In genomic region chr11:3855808-3856491, GRCh38 we compare ENCODE assay signal across 8 cellular contexts. TPM values are rescaled to one million over a fixed set of nuclear protein-coding genes. Genes with fewer than 3 reads are reported as not detected.
DNase-seq lines count a peak whose midpoint lies in the region; ATAC-seq and TF ChIP-seq lines count a peak whose summit lies in the region.

No MANE protein-coding gene starts in this region.

- peaks cover 0 to 26% of the 10 kb centered on the region in 2 donors for H3K4me1 ChIP-seq in breast epithelium

- no peaks in the 10 kb centered on the region for H3K27me3 ChIP-seq in breast epithelium

- H3K27ac Mint-ChIP-seq in immature natural killer cell: peak overlapping the region; percentile 88 to 100 (median 96)

- in situ Hi-C loops in SK-MEL-5 (cut with HindIII; ENCODE audit: low pct_unique_long_range_greater_than_20kb, low sequenced_read_pairs): loop anchor here (25.0 kb wide), 1 partner anchor 206 kb away; no protein-coding TSS in a partner anchor

- no peaks in the 10 kb centered on the region for H3K9me3 Mint-ChIP-seq in immature natural killer cell

- H3K4me3 ChIP-seq in AG09309 (ENCODE audit: control insufficient read depth, low read depth, low read length): peak overlapping the region; percentile 57
- peak overlapping the region; percentile 72 to 85 (median 82) for H3K4me3 ChIP-seq in breast epithelium

- H3K27ac ChIP-seq in breast epithelium: peak overlapping the region; percentile 92 to 97

- ATAC-seq in GM18907 (IDR thresholded peaks at IDR 0.05; ENCODE audit: unreplicated experiment): peak; percentile 29
- peak; percentile 22 for ATAC-seq in HG03159 (IDR thresholded peaks at IDR 0.05; ENCODE audit: unreplicated experiment)
- ATAC-seq in GM18870 (IDR thresholded peaks at IDR 0.05; ENCODE audit: unreplicated experiment): no peak

- H3K4me1 Mint-ChIP-seq in immature natural killer cell: peaks cover 75% of the 10 kb centered on the region in 2 donors

- no peaks in the 10 kb centered on the region for H3K36me3 Mint-ChIP-seq in immature natural killer cell

- TF ChIP-seq POLR2A in breast epithelium (IDR thresholded peaks at IDR 0.05): no peak

- TF ChIP-seq CTCF in AG09309 (IDR thresholded peaks at IDR 0.05; ENCODE audit: control insufficient read depth, insufficient read depth, low read depth, low read length, missing control alignments): no peak
- TF ChIP-seq CTCF in breast epithelium (IDR thresholded peaks at IDR 0.05): no peak

- intact Hi-C loops in breast epithelium (cut with DNase I; ENCODE audit: low total_unique reads): loop anchor here (5.0 kb wide), 1 partner anchor 211 kb away; no protein-coding TSS in a partner anchor

- H3K27me3 Mint-ChIP-seq in immature natural killer cell (ENCODE audit: low read depth in 3 of 3): peaks cover 7 to 20% (median 13%) of the 10 kb centered on the region in 3 donors

- peak overlapping the region; percentile 93 to 98 (median 96) for H3K4me3 Mint-ChIP-seq in immature natural killer cell

- DNase-seq in AG09309 (ENCODE audit: low read depth): no peak
- peak; percentile 28 for DNase-seq in SK-MEL-5 (ENCODE audit: low read depth, low spot score)
- no peak for DNase-seq in breast epithelium (ENCODE audit: low spot score in 2 of 2)
- DNase-seq in immature natural killer cell: peak; percentile 70 to 71 (median 70)
- DNase-seq in stimulated activated CD4-positive, alpha-beta T cell treated with anti-CD3 and anti-CD28 coated beads, Interleukin-12 subunit alpha, Interleukin-12 subunit beta, amount 100 ng/mL, for 4 hours: peak; percentile 32

- H3K9me3 ChIP-seq in breast epithelium: no peaks in the 10 kb centered on the region

- H3K36me3 ChIP-seq in breast epithelium: no peaks in the 10 kb centered on the region

RNA-seq across cellular contexts. Expression of gene STIM1, which starts 0.5 kb away (rescaled TPM):
- total RNA-seq in SK-MEL-5 (2014; rRNA removed; shearing (Covaris generic)): 24.2 and 25.7 TPM in 2 replicates
- 39.4 and 55.6 TPM in 2 replicates for polyA plus RNA-seq in SK-MEL-5 (2015; cell fraction: cytosol; rRNA removed)
- polyA plus RNA-seq in SK-MEL-5 (2015; cell fraction: nucleus; rRNA removed): 40.1 and 56.4 TPM in 2 replicates
- total RNA-seq in breast epithelium: 10 to 100 TPM; 44.2 to 68.2 (median 47.9) TPM
- 10 to 100 TPM; 28.7 to 53.1 (median 45.5) TPM for polyA plus RNA-seq in immature natural killer cell

RNA-seq across cellular contexts. Expression of gene RHOG, which starts 15.2 kb away (rescaled TPM):
- 12.0 and 15.7 TPM in 2 replicates for total RNA-seq in SK-MEL-5 (2014; rRNA removed; shearing (Covaris generic))
- polyA plus RNA-seq in SK-MEL-5 (2015; cell fraction: cytosol; rRNA removed): 79.3 and 88.6 TPM in 2 replicates
- polyA plus RNA-seq in SK-MEL-5 (2015; cell fraction: nucleus; rRNA removed): 11.5 and 22.8 TPM in 2 replicates
- total RNA-seq in breast epithelium: 10 to 100 TPM; 37.0 to 68.2 (median 37.0) TPM
- 100 to 1,000 TPM; 167 to 292 (median 199) TPM for polyA plus RNA-seq in immature natural killer cell

RNA-seq across cellular contexts. Expression of gene PGAP2, which starts 47.6 kb away (rescaled TPM):
- 11.8 and 14.9 TPM in 2 replicates for total RNA-seq in SK-MEL-5 (2014; rRNA removed; shearing (Covaris generic))
- polyA plus RNA-seq in SK-MEL-5 (2015; cell fraction: cytosol; rRNA removed): 23.8 and 32.6 TPM in 2 replicates
- polyA plus RNA-seq in SK-MEL-5 (2015; cell fraction: nucleus; rRNA removed): 166 and 181 TPM in 2 replicates
- 10 to 100 TPM; 12.3 to 24.3 (median 20.6) TPM for total RNA-seq in breast epithelium
- 10 to 100 TPM in 2 of 3 donors, not detected in 1; 10.7 to 16.1 TPM for polyA plus RNA-seq in immature natural killer cell

RNA-seq across cellular contexts. Expression of gene NUP98, which starts 58.6 kb away (rescaled TPM):
- 102 and 107 TPM in 2 replicates for total RNA-seq in SK-MEL-5 (2014; rRNA removed; shearing (Covaris generic))
- polyA plus RNA-seq in SK-MEL-5 (2015; cell fraction: cytosol; rRNA removed): 129 TPM in 2 replicates
- 139 and 148 TPM in 2 replicates for polyA plus RNA-seq in SK-MEL-5 (2015; cell fraction: nucleus; rRNA removed)
- 100 to 1,000 TPM in 2 of 3 donors, 10 to 100 TPM in 1; 98.1 to 178 (median 142) TPM for total RNA-seq in breast epithelium
- 10 to 100 TPM; 16.2 to 38.1 (median 20.5) TPM for polyA plus RNA-seq in immature natural killer cell

Comparison
In these comparisons a context has a peak if more than half of its experiments do, and no peak if none do; other contexts are left out.
1. DNase-seq: peak in SK-MEL-5 (single experiment), immature natural killer cell (3 of 3) and stimulated activated CD4-positive, alpha-beta T cell treated with anti-CD3 and anti-CD28 coated beads, Interleukin-12 subunit alpha, Interleukin-12 subunit beta, amount 100 ng/mL, for 4 hours (single experiment); none in AG09309 (single experiment) and breast epithelium (0 of 2).